ENCODE assay signal across 2 cellular contexts in genomic region chr6:7106215-7106751, GRCh38.
TF ChIP-seq lines count a peak whose summit lies in the region.

No MANE protein-coding gene starts in this region.

TF ChIP-seq in IMR-90, 13 proteins besides CTCF, POLR2A, EP300 and RAD21 (continued from another document):
- TF ChIP-seq ELK1 (IDR thresholded peaks at IDR 0.05; ENCODE audit: borderline replicate concordance, low read depth, low read length) = no peak
- no peak for TF ChIP-seq RCOR1 (IDR thresholded peaks at IDR 0.05; ENCODE audit: insufficient replicate concordance, low read length)
- TF ChIP-seq MAZ (IDR thresholded peaks at IDR 0.05; ENCODE audit: borderline replicate concordance, low read depth, low read length) = no peak
- no peak for TF ChIP-seq CHD1 (IDR thresholded peaks at IDR 0.05; ENCODE audit: low read depth, low read length)
- no peak for TF ChIP-seq USF2 (IDR thresholded peaks at IDR 0.05; ENCODE audit: low read depth, low read length)
- TF ChIP-seq CEBPB (IDR thresholded peaks at IDR 0.05; ENCODE audit: low read depth, low read length) = no peak
- no peak for TF ChIP-seq MAFK (IDR thresholded peaks at IDR 0.05; ENCODE audit: low read depth, low read length)
- no peak for TF ChIP-seq NFE2L2 (IDR thresholded peaks at IDR 0.05; ENCODE audit: low read depth, low read length)
- TF ChIP-seq MXI1 (IDR thresholded peaks at IDR 0.05; ENCODE audit: borderline replicate concordance, low read depth, low read length) = no peak
- TF ChIP-seq RFX5 (IDR thresholded peaks at IDR 0.05; ENCODE audit: low read depth, low read length) = no peak
- TF ChIP-seq BHLHE40 (IDR thresholded peaks at IDR 0.05; ENCODE audit: low read depth, low read length) = no peak
- TF ChIP-seq FOS (IDR thresholded peaks at IDR 0.05; ENCODE audit: low read depth, low read length) = no peak

TF ChIP-seq in GM12891, 5 proteins besides CTCF, POLR2A, EP300 and RAD21:
- TF ChIP-seq POU2F2 (IDR thresholded peaks at IDR 0.05; ENCODE audit: low read depth, low read length) = no peak
- TF ChIP-seq TAF1 (IDR thresholded peaks at IDR 0.05; ENCODE audit: low read depth, low read length) = no peak
- TF ChIP-seq SPI1 (IDR thresholded peaks at IDR 0.05; ENCODE audit: low read depth, low read length) = no peak
- no peak for TF ChIP-seq PAX5 (IDR thresholded peaks at IDR 0.05; ENCODE audit: insufficient read depth, low read length, severe bottlenecking)
- TF ChIP-seq POLR2AphosphoS5 (IDR thresholded peaks at IDR 0.05; ENCODE audit: low read depth, low read length) = no peak
